Comparison of ENCODE assay signal across 14 cellular contexts in genomic region chr3:193830791-193831191, GRCh38.
DNase-seq lines count a peak whose midpoint lies in the region; ATAC-seq lines count a peak whose summit lies in the region.
"Had no signal": no experiment of that assay in that cellular context is flagged by ENCODE, and none has a peak within 500 bp of the region (broad histone marks: within the 10 kb centered on the region; RNA-seq: fewer than 3 reads in every experiment).

No MANE protein-coding gene starts in this region.

- H3K36me3 ChIP-seq in urinary bladder (ENCODE audit: insufficient read depth): no peaks in the 10 kb centered on the region
- H3K36me3 ChIP-seq: heart right ventricle, pancreas had no signal

- H3K4me1 ChIP-seq in urinary bladder (ENCODE audit: insufficient read depth): no peaks in the 10 kb centered on the region

- peak; percentile 57 for DNase-seq in DMS53 (lab: John Stamatoyannopoulos, UW)
- DNase-seq in DMS53 treated with DMSO at 0.1 percent for 48 hours (lab: John Stamatoyannopoulos, UW; ENCODE audit: unreplicated experiment): no peak
- peak; percentile 89 for DNase-seq in NCI-H69 (lab: John Stamatoyannopoulos, UW)
- no peak for DNase-seq in activated effector memory CD4-positive, alpha-beta T cell treated with anti-CD3 and anti-CD28 coated beads, Interleukin-2, amount 50 U/mL, for 16 hours
- DNase-seq in HUDEP-2 (lab: John Stamatoyannopoulos, UW; ENCODE audit: unreplicated experiment in 76 of 76): no peak
- DNase-seq: effector memory CD4-positive, alpha-beta T cell; HCEC 1CT; stimulated activated naive CD8-positive, alpha-beta T cell treated with anti-CD3 and anti-CD28 coated beads, Interleukin-15, amount 100 ng/mL, for 72 hours had no signal

- peak overlapping the region; percentile 63 for H3K27ac ChIP-seq in urinary bladder (ENCODE audit: low read depth)
- H3K27ac ChIP-seq: heart right ventricle had no signal

- H3K4me3 ChIP-seq in urinary bladder (ENCODE audit: low read depth, low read length): no peak overlapping the region
- H3K4me3 ChIP-seq: heart right ventricle, lung, pancreas had no signal

- 88% methylated on average over 8 of the region's 8 CpGs for WGBS in urinary bladder

- peak; percentile 76 for ATAC-seq in esophagus mucosa
- no peak for ATAC-seq in HG03354 (IDR thresholded peaks at IDR 0.05; ENCODE audit: poor library complexity, severe bottlenecking, unreplicated experiment)
- ATAC-seq: stimulated activated naive CD8-positive, alpha-beta T cell treated with anti-CD3 and anti-CD28 coated beads, Interleukin-15, amount 100 ng/mL, for 72 hours had no signal

Comparison
In these comparisons a context has a peak if more than half of its experiments do, and no peak if none do; other contexts are left out.
1. DNase-seq: peak in DMS53 (single experiment) and NCI-H69 (single experiment); none in DMS53 treated with DMSO at 0.1 percent for 48 hours (single experiment), activated effector memory CD4-positive, alpha-beta T cell treated with anti-CD3 and anti-CD28 coated beads, Interleukin-2, amount 50 U/mL, for 16 hours (single experiment) and HUDEP-2 (0 of 76).